Comparison of ENCODE assay signal across 1 cellular context in genomic region chr1:169546087-169546995, GRCh38.
TF ChIP-seq lines count a peak whose summit lies in the region.

No MANE protein-coding gene starts in this region.

TF ChIP-seq in WTC11, 78 proteins besides CTCF, POLR2A, EP300 and RAD21 (continued from another document):
- TF ChIP-seq SMAD4 (CRISPR knock-in tag; IDR thresholded peaks at IDR 0.05) (no peak), FOXK1 (CRISPR knock-in tag; IDR thresholded peaks at IDR 0.05) (no peak), MAX (CRISPR knock-in tag; IDR thresholded peaks at IDR 0.05) (no peak), NR2C2 (CRISPR knock-in tag; IDR thresholded peaks at IDR 0.05) (no peak), JAZF1 (CRISPR knock-in tag; IDR thresholded peaks at IDR 0.05) (no peak), STAT6 (CRISPR knock-in tag; conservative IDR thresholded peaks at IDR 0.05; ENCODE audit: low read depth) (no peak)
